In genomic region chr2:191250400-191250799, GRCh38 we compare ENCODE assay signal across 2 cellular contexts.
TF ChIP-seq lines count a peak whose summit lies in the region.

No MANE protein-coding gene starts in this region.

TF ChIP-seq in liver, 16 proteins besides CTCF, POLR2A, EP300 and RAD21 (continued from another document):
- no peak for TF ChIP-seq REST (IDR thresholded peaks at IDR 0.05)
- no peak for TF ChIP-seq RXRA (IDR thresholded peaks at IDR 0.05)
- no peak for TF ChIP-seq EGR1 (IDR thresholded peaks at IDR 0.05; ENCODE audit: low read depth in 2 of 2)
- no peak for TF ChIP-seq FOXA2 (IDR thresholded peaks at IDR 0.05)
- no peak for TF ChIP-seq MAX (IDR thresholded peaks at IDR 0.05)
- TF ChIP-seq ZBTB33 (IDR thresholded peaks at IDR 0.05), result no peak
- TF ChIP-seq YY1 (IDR thresholded peaks at IDR 0.05), result no peak
- no peak for TF ChIP-seq JUND (IDR thresholded peaks at IDR 0.05)
- no peak for TF ChIP-seq HNF4A (conservative IDR thresholded peaks at IDR 0.05)

TF ChIP-seq in HepG2, 621 proteins besides CTCF, POLR2A, EP300 and RAD21 (continued from another document):
- TF ChIP-seq ZNF224 (CRISPR knock-in tag; IDR thresholded peaks at IDR 0.05), result no peak
- no peak for TF ChIP-seq MXI1 (IDR thresholded peaks at IDR 0.05; ENCODE audit: borderline replicate concordance, low read depth, low read length)
- TF ChIP-seq PHF8 (CRISPR knock-in tag; IDR thresholded peaks at IDR 0.05), result no peak
- no peak for TF ChIP-seq MIXL1 (CRISPR knock-in tag; IDR thresholded peaks at IDR 0.05)
- TF ChIP-seq RFX3 (CRISPR knock-in tag; IDR thresholded peaks at IDR 0.05), result no peak
- TF ChIP-seq ZNF770 (CRISPR knock-in tag; IDR thresholded peaks at IDR 0.05), result no peak
- TF ChIP-seq RERE (CRISPR knock-in tag; IDR thresholded peaks at IDR 0.05; ENCODE audit: low read depth), result no peak
- no peak for TF ChIP-seq RCOR2 (CRISPR knock-in tag; IDR thresholded peaks at IDR 0.05)
- TF ChIP-seq KDM3A (CRISPR knock-in tag; IDR thresholded peaks at IDR 0.05; ENCODE audit: low read depth), result no peak
- no peak for TF ChIP-seq CSRNP1 (CRISPR knock-in tag; IDR thresholded peaks at IDR 0.05)
